8 cellular contexts compared by ENCODE assay signal in the genomic region with DNA sequence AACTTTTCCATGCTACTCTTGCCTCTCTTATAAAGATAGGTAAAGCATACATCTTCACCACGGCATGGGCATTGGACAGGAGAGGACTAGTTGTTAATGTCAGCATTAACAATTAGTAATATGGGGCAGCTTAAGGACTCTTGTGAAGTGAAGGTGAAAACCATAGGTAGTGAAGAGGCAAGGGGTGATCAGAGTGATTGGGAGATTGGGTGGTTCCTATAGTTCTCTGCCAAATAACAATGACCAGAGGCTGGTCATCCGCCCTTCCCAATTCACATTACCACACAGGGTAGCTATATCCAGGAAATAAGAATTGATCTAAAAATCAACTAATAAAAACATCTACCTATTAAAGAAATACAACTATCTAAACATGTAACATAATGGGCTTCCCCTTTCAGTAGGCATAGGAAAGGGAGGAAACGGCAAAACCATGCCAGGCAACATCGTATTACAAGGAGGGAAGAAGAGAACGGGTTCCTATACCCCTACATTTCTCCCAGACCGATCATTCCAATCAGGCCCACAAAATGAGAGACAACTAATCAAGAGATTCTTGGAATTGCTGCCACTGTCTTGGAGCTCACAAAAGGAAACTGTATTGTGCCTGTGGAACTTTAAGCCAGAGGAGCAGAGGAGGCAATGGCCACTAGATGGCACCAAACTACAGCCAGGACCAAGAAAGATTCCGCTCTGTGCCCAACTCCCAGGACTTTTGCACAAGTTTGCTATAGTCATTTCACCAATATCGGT.
A peak's percentile ranks its signal among the peaks of the same experiment; 100 is the strongest.
DNase-seq lines count a peak whose midpoint lies in the region; ATAC-seq, FAIRE-seq and TF ChIP-seq lines count a peak whose summit lies in the region.

No MANE protein-coding gene starts in this region.

- H3K9me3 Mint-ChIP-seq in brain, result no peaks in the 10 kb centered on the region

- peak; percentile 93 for ATAC-seq in HG02798 (IDR thresholded peaks at IDR 0.05; ENCODE audit: poor library complexity, unreplicated experiment)

- peak; percentile 77 for FAIRE-seq in TTC549 (lab: Jason Lieb, UNC)

- H3K36me3 Mint-ChIP-seq in brain, result no peaks in the 10 kb centered on the region

- H3K4me3 Mint-ChIP-seq in brain, result peak overlapping the region in 1 of 5 experiments; percentile 20

- no peaks in the 10 kb centered on the region for H3K27me3 Mint-ChIP-seq in brain

- TF ChIP-seq CTCF in brain (conservative IDR thresholded peaks at IDR 0.05), result peak; percentile 72 to 90

- H3K27ac Mint-ChIP-seq in brain, result peak overlapping the region in 4 of 5 experiments; percentile 4 to 49 (median 25)

- DNase-seq in NCI-H510A treated with DMSO at 0.1 percent for 48 hours (lab: John Stamatoyannopoulos, UW) (peak; percentile 59), NCI-H510A (lab: John Stamatoyannopoulos, UW) (no peak), NCI-H187 (lab: John Stamatoyannopoulos, UW) (peak; percentile 36 to 39), iPS-NIHi7 (ENCODE audit: extremely low spot score) (peak; percentile 79)
- peak; percentile 23 to 65 (median 53) for DNase-seq in stimulated activated CD4-positive, alpha-beta T cell treated with anti-CD3 and anti-CD28 coated beads, Interleukin-12 subunit alpha, Interleukin-12 subunit beta, amount 100 ng/mL, for 48 hours (ENCODE audit: low read depth in 2 of 3, low spot score in 1 of 3)

- peaks cover 40% of the 10 kb centered on the region for H3K4me1 Mint-ChIP-seq in brain
